In genomic region chr18:28109781-28110460, GRCh38 we compare ENCODE assay signal across 23 cellular contexts.
DNase-seq lines count a peak whose midpoint lies in the region; ATAC-seq and TF ChIP-seq lines count a peak whose summit lies in the region.
"Had no signal": no experiment of that assay in that cellular context is flagged by ENCODE, and none has a peak within 500 bp of the region (broad histone marks: within the 10 kb centered on the region; RNA-seq: fewer than 3 reads in every experiment).

No MANE protein-coding gene starts in this region.

- no peaks in the 10 kb centered on the region for H3K9me3 Mint-ChIP-seq in nephron
- H3K9me3 Mint-ChIP-seq: activated naive CD4-positive, alpha-beta T cell treated with anti-CD3 and anti-CD28 coated beads for 36 hours; activated T-cell treated with anti-CD3 and anti-CD28 coated beads, Interleukin-2, amount 50 U/mL, for 4 hours; dendritic cell treated with granulocyte-macrophage colony-stimulating factor and Interleukin-4, amounts not matched to agents 40 ng/mL and 50 ng/mL, for 4 days had no signal

- in situ Hi-C loops in GM23248 (cut with MboI): no loop called here

- H4K20me1 ChIP-seq in GM23248 (ENCODE audit: insufficient read depth): no peaks in the 10 kb centered on the region

- H3K9ac ChIP-seq in GM23248: no peak overlapping the region

- no peaks in the 10 kb centered on the region for H3K9me2 ChIP-seq in GM23248 (ENCODE audit: insufficient read depth)

- no peaks in the 10 kb centered on the region for H3K27me3 Mint-ChIP-seq in nephron (ENCODE audit: low read depth)
- H3K27me3 Mint-ChIP-seq: dendritic cell treated with granulocyte-macrophage colony-stimulating factor and Interleukin-4, amounts not matched to agents 40 ng/mL and 50 ng/mL, for 4 days had no signal

- H3K9me3 ChIP-seq in GM23248 (ENCODE audit: low read depth) (no peaks in the 10 kb centered on the region), MG63 (peaks cover 5% of the 10 kb centered on the region; the same call in 1 of the 2 replicates)
- H3K9me3 ChIP-seq: ascending aorta, gastroesophageal sphincter, SJSA1, tibial nerve had no signal

- no peaks in the 10 kb centered on the region for H3K27me3 ChIP-seq in GM23248 (replicated peaks; ENCODE audit: insufficient read depth)
- H3K27me3 ChIP-seq in MG63: no peaks in the 10 kb centered on the region
- H3K27me3 ChIP-seq: ascending aorta, gastroesophageal sphincter, SJSA1, tibial nerve had no signal

- ATAC-seq in HG02588 (IDR thresholded peaks at IDR 0.05; ENCODE audit: unreplicated experiment): no peak
- ATAC-seq: activated T-cell treated with anti-CD3 and anti-CD28 coated beads, Interleukin-2, amount 50 U/mL, for 4 hours; CD8-positive, alpha-beta T cell; gastroesophageal sphincter; left lobe of liver; sciatic nerve had no signal

- 92% methylated on average over 3 of the region's 3 CpGs for WGBS in GM23248 (ENCODE audit: low coverage in 1 of 2, low lambda C conversion rate in 2 of 2, missing lambda C conversion rate in 2 of 2), 2 experiments

- H3K27ac ChIP-seq in GM23248: peak overlapping the region; percentile 5; the same call in 1 of the 2 replicates
- H3K27ac ChIP-seq in cingulate gyrus (ENCODE audit: low read depth, low read length): peak overlapping the region; percentile 0
- H3K27ac ChIP-seq: gastroesophageal sphincter, SJSA1, tibial nerve, VCaP had no signal

- peak overlapping the region; percentile 1 for H3K4me2 ChIP-seq in GM23248 (ENCODE audit: unreplicated experiment)

- no peak for TF ChIP-seq CTCF in nephron (IDR thresholded peaks at IDR 0.05; ENCODE audit: unreplicated experiment in 3 of 3)

- no peak overlapping the region for H3K4me3 Mint-ChIP-seq in nephron
- H3K4me3 Mint-ChIP-seq: activated naive CD4-positive, alpha-beta T cell treated with anti-CD3 and anti-CD28 coated beads for 36 hours; activated T-cell treated with anti-CD3 and anti-CD28 coated beads, Interleukin-2, amount 50 U/mL, for 4 hours; CD8-positive, alpha-beta T cell; dendritic cell treated with granulocyte-macrophage colony-stimulating factor and Interleukin-4, amounts not matched to agents 40 ng/mL and 50 ng/mL, for 4 days had no signal

- H3K4me3 ChIP-seq in GM23248 (no peak overlapping the region), MG63 (no peak overlapping the region)
- H3K4me3 ChIP-seq: ascending aorta, gastroesophageal sphincter, SJSA1, tibial nerve had no signal

- peak overlapping the region; percentile 39 to 76 (median 66) for H3K27ac Mint-ChIP-seq in nephron
- H3K27ac Mint-ChIP-seq: activated naive CD4-positive, alpha-beta T cell treated with anti-CD3 and anti-CD28 coated beads for 36 hours; CD8-positive, alpha-beta T cell; dendritic cell treated with granulocyte-macrophage colony-stimulating factor and Interleukin-4, amounts not matched to agents 40 ng/mL and 50 ng/mL, for 4 days had no signal

- H2AFZ ChIP-seq in GM23248: no peak overlapping the region

- DNase-seq in GM23248 (peak; percentile 13), NCI-H2171 (lab: John Stamatoyannopoulos, UW) (peak; percentile 3), MG63 (no peak), NCI-H510A treated with DMSO at 0.1 percent for 48 hours (lab: John Stamatoyannopoulos, UW) (no peak)
- DNase-seq: activated CD4-positive, alpha-beta T cell treated with anti-CD3 and anti-CD28 coated beads, Interleukin-2, amount 50 U/mL, for 48 hours; activated naive CD4-positive, alpha-beta T cell treated with anti-CD3 and anti-CD28 coated beads for 36 hours; activated T-cell treated with anti-CD3 and anti-CD28 coated beads, Interleukin-2, amount 50 U/mL, for 4 hours; CD8-positive, alpha-beta T cell; DMS79 treated with DMSO at 0.1 percent for 48 hours; NCI-H1417; stimulated activated naive CD4-positive, alpha-beta T cell; T-helper 2 cell had no signal

- peaks cover 58% of the 10 kb centered on the region for H3K4me1 Mint-ChIP-seq in nephron

- H3K36me3 ChIP-seq in GM23248 (ENCODE audit: low read depth) (no peaks in the 10 kb centered on the region), MG63 (no peaks in the 10 kb centered on the region)
- H3K36me3 ChIP-seq: ascending aorta, gastroesophageal sphincter, SJSA1, tibial nerve had no signal

- no peaks in the 10 kb centered on the region for H3K36me3 Mint-ChIP-seq in nephron (ENCODE audit: low read depth)
- H3K36me3 Mint-ChIP-seq: CD8-positive, alpha-beta T cell had no signal

- peaks cover 70% of the 10 kb centered on the region for H3K4me1 ChIP-seq in GM23248 (ENCODE audit: insufficient read depth)
- H3K4me1 ChIP-seq: tibial nerve had no signal

- H3K79me2 ChIP-seq in GM23248 (ENCODE audit: insufficient read depth): peaks cover 86% of the 10 kb centered on the region

- H3F3A ChIP-seq in GM23248 (ENCODE audit: insufficient read depth): peaks cover 55% of the 10 kb centered on the region

Comparison
In these comparisons a context has a peak if more than half of its experiments do, and no peak if none do; other contexts are left out.
1. DNase-seq: peak in GM23248 (single experiment) and NCI-H2171 (single experiment); none in MG63 (single experiment) and NCI-H510A treated with DMSO at 0.1 percent for 48 hours (single experiment).